In genomic region chr4:139973015-139973414, GRCh38 we compare ENCODE assay signal across 1 cellular context.
TF ChIP-seq lines count a peak whose summit lies in the region.

No MANE protein-coding gene starts in this region.

TF ChIP-seq in H1, 55 proteins besides CTCF, POLR2A, EP300 and RAD21:
- TF ChIP-seq EZH2 (IDR thresholded peaks at IDR 0.05; ENCODE audit: low read depth, low read length, severe bottlenecking) (no peak), ZNF274 (IDR thresholded peaks at IDR 0.05; ENCODE audit: borderline replicate concordance, extremely low read depth, low read length) (peak; percentile 33; the same call in 1 of the 2 replicates), E2F6 (IDR thresholded peaks at IDR 0.05) (no peak), YY1 (IDR thresholded peaks at IDR 0.05; ENCODE audit: low read depth, low read length) (no peak), RFX5 (IDR thresholded peaks at IDR 0.05; ENCODE audit: borderline replicate concordance, low read depth, low read length) (no peak), TEAD4 (IDR thresholded peaks at IDR 0.05; ENCODE audit: low read depth, low read length) (peak; percentile 23; the same call in 1 of the 2 replicates), NANOG (IDR thresholded peaks at IDR 0.05; ENCODE audit: insufficient read depth, low read depth, low read length, poor library complexity, severe bottlenecking) (peak; percentile 6), POLR2AphosphoS5 (IDR thresholded peaks at IDR 0.05; ENCODE audit: low read depth, low read length) (peak; percentile 88), TCF12 (IDR thresholded peaks at IDR 0.05; ENCODE audit: low read depth, low read length) (peak; percentile 54; the same call in 1 of the 2 replicates), SIRT6 (IDR thresholded peaks at IDR 0.05; ENCODE audit: low read length) (no peak), HDAC2 (IDR thresholded peaks at IDR 0.05; ENCODE audit: borderline replicate concordance in 1 of 2, low read depth in 2 of 2, low read length in 2 of 2) (no peak), BCL11A (IDR thresholded peaks at IDR 0.05; ENCODE audit: low read depth in 2 of 2, low read length in 2 of 2) (no peak), EGR1 (IDR thresholded peaks at IDR 0.05; ENCODE audit: borderline replicate concordance, low read depth, low read length) (peak; percentile 51; the same call in 1 of the 2 replicates), ATF2 (IDR thresholded peaks at IDR 0.05; ENCODE audit: low read length) (0 out of 2 replicates have a peak, but pooled peaks have one; percentile 59)
